38 cellular contexts compared by ENCODE assay signal in the genomic region with DNA sequence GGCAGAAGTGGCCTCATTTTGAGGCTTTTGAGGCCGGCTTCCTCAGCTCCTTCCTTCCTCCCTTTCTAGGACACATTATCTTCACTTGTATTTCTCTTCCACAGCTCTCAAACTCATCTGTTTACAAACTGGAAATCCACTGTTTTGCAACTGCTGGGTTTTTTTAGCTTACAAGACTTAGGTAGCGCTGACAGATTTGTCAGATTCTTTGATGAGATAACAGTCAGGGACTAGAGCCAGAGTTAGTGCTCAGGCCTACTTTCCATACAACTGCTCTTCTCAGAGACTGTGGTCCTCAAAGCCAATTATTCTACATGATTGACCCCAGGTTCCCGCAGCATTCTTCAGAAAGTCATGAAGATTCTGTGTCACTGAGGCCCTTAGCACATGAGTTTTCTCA. TPM values are rescaled to one million over a fixed set of nuclear protein-coding genes. Genes with fewer than 3 reads are reported as not detected.
"Had no signal": no experiment of that assay in that cellular context is flagged by ENCODE, and none has a peak within 500 bp of the region (broad histone marks: within the 10 kb centered on the region; RNA-seq: fewer than 3 reads in every experiment).

No MANE protein-coding gene starts in this region.

- FAIRE-seq: astrocyte, RCC 7860 had no signal

- H3K9me3 ChIP-seq: body of pancreas, breast epithelium had no signal

- ATAC-seq: activated T-cell treated with anti-CD3 and anti-CD28 coated beads, Interleukin-2, amount 50 U/mL, for 72 hours; activated T-helper 17 cell treated with anti-CD3 and anti-CD28 coated beads, Interleukin-2, amount 50 U/mL, for 72 hours; body of pancreas; Right ventricle myocardium inferior had no signal

- H3K4me3 ChIP-seq: body of pancreas, breast epithelium, PC-9 had no signal

- H3K4me1 ChIP-seq: breast epithelium had no signal

- H3K4me1 Mint-ChIP-seq: activated CD4-positive, alpha-beta memory T cell treated with anti-CD3 and anti-CD28 coated beads, Interleukin-2, amount 10 ng/mL, durations not matched to agents 7 days and 5 days; activated naive CD4-positive, alpha-beta T cell treated with anti-CD3 and anti-CD28 coated beads, Interleukin-2, amount 50 U/mL, for 24 hours; activated naive CD8-positive, alpha-beta T cell treated with anti-CD3 and anti-CD28 coated beads, Interleukin-2, amount 10 ng/mL, durations not matched to agents 7 days and 5 days; activated T-helper 17 cell treated with anti-CD3 and anti-CD28 coated beads, Interleukin-2, amount 50 U/mL, for 72 hours had no signal

- DNase-seq: activated CD4-positive, alpha-beta memory T cell treated with anti-CD3 and anti-CD28 coated beads, Interleukin-2, amount 10 ng/mL, durations not matched to agents 7 days and 5 days; activated CD4-positive, alpha-beta T cell treated with anti-CD3 and anti-CD28 coated beads for 1 hour; activated CD4-positive, alpha-beta T cell treated with anti-CD3 and anti-CD28 coated beads for 48 hours; activated CD4-positive, CD25-positive, alpha-beta regulatory T cell; activated CD8-positive, alpha-beta memory T cell treated with anti-CD3 and anti-CD28 coated beads for 24 hours; activated gamma-delta T cell; activated naive CD4-positive, alpha-beta T cell treated with Interleukin-2 at 50 U/mL for 16 hours; activated naive CD8-positive, alpha-beta T cell treated with anti-CD3 and anti-CD28 coated beads, Interleukin-2, amount 10 ng/mL, durations not matched to agents 7 days and 5 days; activated T-cell treated with anti-CD3 and anti-CD28 coated beads, Interleukin-2, amount 50 U/mL, for 1 hour; activated T-cell treated with anti-CD3 and anti-CD28 coated beads, Interleukin-2, amount 50 U/mL, for 72 hours; body of pancreas; NCI-H1105; NCI-H1417 treated with DMSO at 0.1 percent for 48 hours; NCI-H187 treated with DMSO at 0.1 percent for 48 hours; NCI-H2081; NCI-H2171 treated with DMSO at 0.1 percent for 48 hours; NCI-H446; NCI-H510A treated with DMSO at 0.1 percent for 48 hours; NCI-H526 treated with DMSO at 0.1 percent for 48 hours; NCI-H774; PC-9; SIG-M5; SW 1271; T-helper 1 cell; T-helper 2 cell; T-helper 9 cell; WERI-Rb-1 had no signal

- H3K36me3 Mint-ChIP-seq: activated naive CD4-positive, alpha-beta T cell treated with anti-CD3 and anti-CD28 coated beads, Interleukin-2, amount 50 U/mL, for 24 hours; activated naive CD8-positive, alpha-beta T cell treated with anti-CD3 and anti-CD28 coated beads, Interleukin-2, amount 10 ng/mL, durations not matched to agents 7 days and 5 days had no signal

- H3K36me3 ChIP-seq: breast epithelium, WERI-Rb-1 had no signal

- H3K27ac Mint-ChIP-seq: activated CD4-positive, alpha-beta memory T cell treated with anti-CD3 and anti-CD28 coated beads, Interleukin-2, amount 10 ng/mL, durations not matched to agents 7 days and 5 days; activated naive CD4-positive, alpha-beta T cell treated with anti-CD3 and anti-CD28 coated beads, Interleukin-2, amount 50 U/mL, for 24 hours; activated naive CD8-positive, alpha-beta T cell treated with anti-CD3 and anti-CD28 coated beads, Interleukin-2, amount 10 ng/mL, durations not matched to agents 7 days and 5 days; activated T-cell treated with anti-CD3 and anti-CD28 coated beads, Interleukin-2, amount 50 U/mL, for 72 hours; activated T-helper 17 cell treated with anti-CD3 and anti-CD28 coated beads, Interleukin-2, amount 50 U/mL, for 72 hours had no signal

- H3K4me2 ChIP-seq: PC-9 had no signal

- H3K27me3 ChIP-seq: body of pancreas, breast epithelium had no signal

- H3K4me3 Mint-ChIP-seq: activated CD4-positive, alpha-beta memory T cell treated with anti-CD3 and anti-CD28 coated beads, Interleukin-2, amount 10 ng/mL, durations not matched to agents 7 days and 5 days; activated naive CD4-positive, alpha-beta T cell treated with anti-CD3 and anti-CD28 coated beads, Interleukin-2, amount 50 U/mL, for 24 hours; activated naive CD8-positive, alpha-beta T cell treated with anti-CD3 and anti-CD28 coated beads, Interleukin-2, amount 10 ng/mL, durations not matched to agents 7 days and 5 days; activated T-cell treated with anti-CD3 and anti-CD28 coated beads, Interleukin-2, amount 50 U/mL, for 72 hours; activated T-helper 17 cell treated with anti-CD3 and anti-CD28 coated beads, Interleukin-2, amount 50 U/mL, for 72 hours had no signal

- H3K9me3 Mint-ChIP-seq: activated CD4-positive, alpha-beta memory T cell treated with anti-CD3 and anti-CD28 coated beads, Interleukin-2, amount 10 ng/mL, durations not matched to agents 7 days and 5 days; activated naive CD4-positive, alpha-beta T cell treated with anti-CD3 and anti-CD28 coated beads, Interleukin-2, amount 50 U/mL, for 24 hours; activated naive CD8-positive, alpha-beta T cell treated with anti-CD3 and anti-CD28 coated beads, Interleukin-2, amount 10 ng/mL, durations not matched to agents 7 days and 5 days; activated T-cell treated with anti-CD3 and anti-CD28 coated beads, Interleukin-2, amount 50 U/mL, for 72 hours; activated T-helper 17 cell treated with anti-CD3 and anti-CD28 coated beads, Interleukin-2, amount 50 U/mL, for 72 hours had no signal

- H2AFZ ChIP-seq: PC-9 had no signal

- H3K27ac ChIP-seq: body of pancreas, breast epithelium, PC-9, RWPE1, WERI-Rb-1 had no signal

RNA-seq across cellular contexts. Expression of a gene that starts 10.8 kb away (rescaled TPM):
- total RNA-seq: activated CD4-positive, alpha-beta memory T cell treated with anti-CD3 and anti-CD28 coated beads, Interleukin-2, amount 10 ng/mL, durations not matched to agents 7 days and 5 days; activated naive CD8-positive, alpha-beta T cell treated with anti-CD3 and anti-CD28 coated beads, Interleukin-2, amount 10 ng/mL, durations not matched to agents 7 days and 5 days; activated T-cell treated with anti-CD3 and anti-CD28 coated beads, Interleukin-2, amount 50 U/mL, for 72 hours; activated T-helper 17 cell treated with anti-CD3 and anti-CD28 coated beads, Interleukin-2, amount 50 U/mL, for 72 hours; astrocyte; cardiac septum; M059J; OCI-LY7; PC-9; Right ventricle myocardium inferior; SK-MEL-5 had no signal
